In genomic region chr1:236833593-236833992, GRCh38 we compare ENCODE assay signal across 26 cellular contexts.
"Had no signal": no experiment of that assay in that cellular context is flagged by ENCODE, and none has a peak within 500 bp of the region (broad histone marks: within the 10 kb centered on the region; RNA-seq: fewer than 3 reads in every experiment).

No MANE protein-coding gene starts in this region.

- H3K4me3 ChIP-seq: left lung, lower lobe of right lung, ovary, right atrium auricular region, skin epidermis, tibial nerve, uterus had no signal

- H3K9me3 Mint-ChIP-seq: immature natural killer cell; naive B cell; natural killer cell treated with Interleukin-12 subunit alpha and Interleukin-12 subunit beta and Interleukin-15 and Interleukin-18, amount 100 ng/mL, for 72 hours; stimulated activated memory B cell treated with anti-CD40 and anti-IgM and Interleukin-4, amounts not matched to agents 10 μg/mL and 1 μg/mL and 100 μg/mL, for 72 hours; stimulated activated naive CD8-positive, alpha-beta T cell treated with anti-CD3 and anti-CD28 coated beads, Interleukin-15, amount 100 ng/mL, for 72 hours; type B pancreatic cell had no signal

- H3K9me3 ChIP-seq: left lung, lower lobe of right lung, ovary, right atrium auricular region, tibial nerve, uterus had no signal

- ATAC-seq: left colon; left lung; lower lobe of right lung; natural killer cell treated with Interleukin-12 subunit alpha and Interleukin-12 subunit beta and Interleukin-15 and Interleukin-18, amount 100 ng/mL, for 72 hours; sciatic nerve; stimulated activated memory B cell treated with anti-CD40 and anti-IgM and Interleukin-4, amounts not matched to agents 10 μg/mL and 1 μg/mL and 100 μg/mL, for 72 hours; stimulated activated naive CD8-positive, alpha-beta T cell treated with anti-CD3 and anti-CD28 coated beads, Interleukin-15, amount 100 ng/mL, for 72 hours had no signal

- H3K27ac Mint-ChIP-seq: immature natural killer cell; natural killer cell treated with Interleukin-12 subunit alpha and Interleukin-12 subunit beta and Interleukin-15 and Interleukin-18, amount 100 ng/mL, for 72 hours; progenitor cell of endocrine pancreas; stimulated activated memory B cell treated with anti-CD40 and anti-IgM and Interleukin-4, amounts not matched to agents 10 μg/mL and 1 μg/mL and 100 μg/mL, for 72 hours; stimulated activated naive CD8-positive, alpha-beta T cell treated with anti-CD3 and anti-CD28 coated beads, Interleukin-15, amount 100 ng/mL, for 72 hours; type B pancreatic cell had no signal

- DNase-seq: hypothalamus; immature natural killer cell; kidney; left colon; left lung; lower lobe of right lung; mammary epithelial cell; mesenchymal stem cell; naive B cell; ovary; stimulated activated CD4-positive, alpha-beta T cell treated with anti-CD3 and anti-CD28 coated beads, Interleukin-12 subunit alpha, Interleukin-12 subunit beta, amount 100 ng/mL, for 4 hours; stimulated activated CD4-positive, alpha-beta T cell treated with anti-CD3 and anti-CD28 coated beads, Interleukin-15, amount 100 ng/mL, for 24 hours; stimulated activated CD4-positive, alpha-beta T cell treated with anti-CD3 and anti-CD28 coated beads, Interleukin-2, amount 100 ng/mL, for 24 hours; stimulated activated CD4-positive, alpha-beta T cell treated with anti-CD3 and anti-CD28 coated beads, Interleukin-4, amount 100 ng/mL, for 24 hours; stimulated activated naive CD4-positive, alpha-beta T cell treated with Interleukin-2 at 50 U/mL for 16 hours; stimulated activated naive CD8-positive, alpha-beta T cell treated with anti-CD3 and anti-CD28 coated beads, Interleukin-15, amount 100 ng/mL, for 72 hours; substantia nigra; uterus had no signal

- H3K4me1 Mint-ChIP-seq: immature natural killer cell; stimulated activated memory B cell treated with anti-CD40 and anti-IgM and Interleukin-4, amounts not matched to agents 10 μg/mL and 1 μg/mL and 100 μg/mL, for 72 hours had no signal

- H3K27me3 Mint-ChIP-seq: naive B cell; natural killer cell treated with Interleukin-12 subunit alpha and Interleukin-12 subunit beta and Interleukin-15 and Interleukin-18, amount 100 ng/mL, for 72 hours; progenitor cell of endocrine pancreas; stimulated activated memory B cell treated with anti-CD40 and anti-IgM and Interleukin-4, amounts not matched to agents 10 μg/mL and 1 μg/mL and 100 μg/mL, for 72 hours; stimulated activated naive CD8-positive, alpha-beta T cell treated with anti-CD3 and anti-CD28 coated beads, Interleukin-15, amount 100 ng/mL, for 72 hours; type B pancreatic cell had no signal

- H3K4me3 Mint-ChIP-seq: immature natural killer cell; naive B cell; natural killer cell treated with Interleukin-12 subunit alpha and Interleukin-12 subunit beta and Interleukin-15 and Interleukin-18, amount 100 ng/mL, for 72 hours; stimulated activated memory B cell treated with anti-CD40 and anti-IgM and Interleukin-4, amounts not matched to agents 10 μg/mL and 1 μg/mL and 100 μg/mL, for 72 hours; stimulated activated naive CD8-positive, alpha-beta T cell treated with anti-CD3 and anti-CD28 coated beads, Interleukin-15, amount 100 ng/mL, for 72 hours; type B pancreatic cell had no signal
